8 cellular contexts compared by ENCODE assay signal in the genomic region with DNA sequence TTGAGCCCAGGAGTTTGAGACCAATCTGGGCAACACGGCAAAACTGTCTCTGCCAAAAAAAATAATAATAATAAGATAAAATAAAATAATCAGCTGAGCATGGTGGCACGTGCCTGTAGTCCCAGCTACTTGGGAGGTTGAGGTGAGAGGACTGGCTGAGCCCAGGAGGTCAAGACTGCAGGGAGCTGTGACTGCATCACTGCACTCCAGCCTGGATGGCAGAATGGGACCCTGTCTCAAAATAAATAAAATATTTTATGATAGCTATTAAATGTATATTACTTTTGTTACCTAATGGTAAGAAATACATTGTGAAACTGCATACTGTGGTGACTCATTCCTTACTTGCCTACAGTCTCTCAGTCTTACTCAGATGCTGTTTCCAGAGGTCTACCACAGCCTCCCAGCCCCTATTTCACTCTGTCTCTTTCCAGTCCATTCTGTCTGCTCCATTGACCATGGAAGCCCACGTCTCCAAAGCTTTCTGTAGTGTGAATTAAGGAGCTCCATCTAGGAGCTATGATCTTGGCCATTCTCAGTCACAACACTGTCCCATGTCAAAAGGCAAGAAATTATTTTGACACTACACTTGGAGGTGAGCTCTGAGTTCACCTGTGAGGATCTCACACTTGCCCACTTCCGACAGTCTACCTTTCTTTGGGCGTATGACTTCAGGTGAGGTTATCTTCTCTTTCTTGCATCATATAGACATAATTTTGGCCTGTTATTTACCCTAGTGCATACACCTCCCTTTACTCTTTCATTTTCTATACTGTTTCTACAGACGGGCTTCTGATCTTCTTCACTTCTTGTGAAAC. TPM values are rescaled to one million over a fixed set of nuclear protein-coding genes. Genes with fewer than 3 reads are reported as not detected.
DNase-seq lines count a peak whose midpoint lies in the region; ATAC-seq, FAIRE-seq and TF ChIP-seq lines count a peak whose summit lies in the region.

No MANE protein-coding gene starts in this region.

- H3K36me3 Mint-ChIP-seq in CD4-positive, alpha-beta T cell (ENCODE audit: low read depth): no peaks in the 10 kb centered on the region

- no peak overlapping the region for H3K9ac ChIP-seq in adipocyte (ENCODE audit: low read length)
- no peak overlapping the region for H3K9ac ChIP-seq in colonic mucosa (ENCODE audit: low read depth in 2 of 2, low read length in 2 of 2)

- H3K27me3 Mint-ChIP-seq in CD4-positive, alpha-beta T cell: peaks cover 4% of the 10 kb centered on the region

- intact Hi-C loops in CD4-positive, alpha-beta T cell (cut with DNase I, micrococcal nuclease): loop anchor here in 1 of 2 experiments (5.0 kb wide), 1 partner anchor 682 kb away; no protein-coding TSS in a partner anchor
- intact Hi-C loops in colonic mucosa (cut with DNase I): no loop called here

- POLR2A ChIA-PET in CD4-positive, alpha-beta T cell (lab: Charles Lee): interaction anchor here (1.0 to 2.1 kb wide), 2 partner anchors 9 to 36 kb away, joined by 3 to 7 read pairs; no protein-coding TSS in a partner anchor

- no peak overlapping the region for H3K27ac Mint-ChIP-seq in CD4-positive, alpha-beta T cell

- H3K4me3 Mint-ChIP-seq in CD4-positive, alpha-beta T cell: no peak overlapping the region

- H3K9me3 Mint-ChIP-seq in CD4-positive, alpha-beta T cell: no peaks in the 10 kb centered on the region

- H3K4me1 ChIP-seq in adipocyte (ENCODE audit: control insufficient read depth, insufficient read depth, low read length): peaks cover 10% of the 10 kb centered on the region
- no peaks in the 10 kb centered on the region for H3K4me1 ChIP-seq in colonic mucosa

- H3K4me1 Mint-ChIP-seq in CD4-positive, alpha-beta T cell (ENCODE audit: low read depth): peaks cover 7% of the 10 kb centered on the region

- no peak for TF ChIP-seq CTCF in CD4-positive, alpha-beta T cell (IDR thresholded peaks at IDR 0.05)
- TF ChIP-seq CTCF in colonic mucosa (IDR thresholded peaks at IDR 0.05): no peak

- FAIRE-seq in HTR-8/SVneo (lab: Jason Lieb, UNC): no peak

- CTCF ChIA-PET in CD4-positive, alpha-beta T cell (lab: Charles Lee): interaction anchor here (0.6 to 1.0 kb wide), 2 partner anchors 15 to 162 kb away, joined by 3 read pairs; no protein-coding TSS in a partner anchor

- DNase-seq in CD4-positive, alpha-beta T cell: no peak
- DNase-seq in adipocyte (ENCODE audit: low read depth) (peak; percentile 77), colonic mucosa (no peak), HTR-8/SVneo (ENCODE audit: insufficient read length, low spot score) (no peak), HT-29 (ENCODE audit: low spot score) (no peak), inferior parietal cortex (ENCODE audit: extremely low spot score) (no peak)

- H3K27ac ChIP-seq in CD4-positive, alpha-beta T cell (ENCODE audit: low read depth, low read length): no peak overlapping the region
- no peak overlapping the region for H3K27ac ChIP-seq in colonic mucosa

- no peak overlapping the region for H3K4me3 ChIP-seq in adipocyte (ENCODE audit: low read length)
- no peak overlapping the region for H3K4me3 ChIP-seq in colonic mucosa

- no peaks in the 10 kb centered on the region for H3K36me3 ChIP-seq in adipocyte (ENCODE audit: control insufficient read depth, insufficient read depth, low read length, severe bottlenecking)
- H3K36me3 ChIP-seq in colonic mucosa: no peaks in the 10 kb centered on the region

- H3K27me3 ChIP-seq in CD4-positive, alpha-beta T cell (ENCODE audit: control insufficient read depth, insufficient read depth, low read length): no peaks in the 10 kb centered on the region
- H3K27me3 ChIP-seq in adipocyte (replicated peaks; ENCODE audit: control insufficient read depth, insufficient read depth, low read length) (no peaks in the 10 kb centered on the region), colonic mucosa (no peaks in the 10 kb centered on the region)

- ATAC-seq in CD4-positive, alpha-beta T cell (ENCODE audit: poor library complexity): peak; percentile 60
- peak; percentile 96 for ATAC-seq in GM19455 (IDR thresholded peaks at IDR 0.05; ENCODE audit: unreplicated experiment)
- ATAC-seq in HG03442 (IDR thresholded peaks at IDR 0.05; ENCODE audit: unreplicated experiment): peak; percentile 99

- no peaks in the 10 kb centered on the region for H3K9me3 ChIP-seq in CD4-positive, alpha-beta T cell (ENCODE audit: control insufficient read depth, low read length)
- H3K9me3 ChIP-seq in adipocyte (ENCODE audit: control insufficient read depth, low read length) (no peaks in the 10 kb centered on the region), colonic mucosa (no peaks in the 10 kb centered on the region)

RNA-seq across cellular contexts. Expression of a gene that starts 22.4 kb away (rescaled TPM):
- 10 to 100 TPM; 46.6 to 48.5 TPM for total RNA-seq in CD4-positive, alpha-beta T cell
- 10 to 100 TPM; 37.3 to 81.7 TPM for total RNA-seq in colonic mucosa
- total RNA-seq in HT-29 (2014; rRNA removed; shearing (Covaris generic)): 10.6 and 11.1 TPM in 2 replicates
